7 cellular contexts compared by ENCODE assay signal in the genomic region with DNA sequence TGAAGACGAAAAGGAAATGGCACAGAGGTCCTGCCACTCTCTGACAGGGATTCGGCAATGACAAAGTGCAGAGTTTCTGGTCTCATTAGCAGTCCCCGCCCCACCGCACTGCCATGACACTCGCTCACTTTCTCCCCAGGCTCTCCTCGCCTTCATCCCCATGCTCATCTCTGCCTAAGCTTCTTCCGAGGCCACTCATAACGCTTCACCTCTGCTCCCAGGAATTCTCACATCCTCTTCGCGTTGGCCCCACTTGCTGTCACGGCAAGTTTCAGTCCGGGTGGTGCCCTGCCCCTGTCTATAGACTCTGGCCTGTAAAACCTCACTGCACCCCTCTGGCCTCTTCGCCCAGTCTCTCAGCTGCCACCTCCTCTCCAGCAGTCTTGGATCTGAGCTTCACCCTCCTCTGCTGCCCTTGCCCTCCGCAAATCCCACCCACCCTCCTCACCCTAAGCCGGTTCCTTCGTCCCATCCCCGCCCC. TPM values are rescaled to one million over a fixed set of nuclear protein-coding genes. Genes with fewer than 3 reads are reported as not detected.
DNase-seq lines count a peak whose midpoint lies in the region; ATAC-seq and TF ChIP-seq lines count a peak whose summit lies in the region.

No MANE protein-coding gene starts in this region.

- in situ Hi-C loops in GM13977 (cut with MboI; ENCODE audit: low pct_unique_long_range_greater_than_20kb, low sequenced_read_pairs, unreplicated experiment): no loop called here

- peaks cover 39% of the 10 kb centered on the region for H3K4me1 Mint-ChIP-seq in activated T-cell treated with anti-CD3 and anti-CD28 coated beads, Interleukin-2, amount 50 U/mL, for 24 hours (ENCODE audit: low read depth)
- peaks cover 22% of the 10 kb centered on the region for H3K4me1 Mint-ChIP-seq in neural progenitor cell

- peak overlapping the region; percentile 68 for H3K4me3 ChIP-seq in fibroblast of pulmonary artery (replicated peaks; ENCODE audit: low read depth, low read length)
- peak overlapping the region; percentile 88 for H3K4me3 ChIP-seq in neural progenitor cell

- ATAC-seq in HG02840 (IDR thresholded peaks at IDR 0.05; ENCODE audit: low FRiP score, unreplicated experiment): no peak

- TF ChIP-seq CTCF in GM13977 (IDR thresholded peaks at IDR 0.05; ENCODE audit: extremely low read depth, insufficient read depth, missing control alignments) (no peak), fibroblast of pulmonary artery (IDR thresholded peaks at IDR 0.05; ENCODE audit: low read length, missing control alignments) (no peak), neural progenitor cell (IDR thresholded peaks at IDR 0.05) (no peak)

- no peak overlapping the region for H3K27ac ChIP-seq in neural progenitor cell

- H3K9me3 Mint-ChIP-seq in activated T-cell treated with anti-CD3 and anti-CD28 coated beads, Interleukin-2, amount 50 U/mL, for 24 hours: no peaks in the 10 kb centered on the region
- no peaks in the 10 kb centered on the region for H3K9me3 Mint-ChIP-seq in neural progenitor cell

- no peaks in the 10 kb centered on the region for H3K27me3 Mint-ChIP-seq in activated T-cell treated with anti-CD3 and anti-CD28 coated beads, Interleukin-2, amount 50 U/mL, for 24 hours
- peaks cover 5% of the 10 kb centered on the region for H3K27me3 Mint-ChIP-seq in neural progenitor cell (ENCODE audit: insufficient read depth, low read depth)

- H3K79me2 ChIP-seq in neural progenitor cell (ENCODE audit: low read depth): peaks cover 23% of the 10 kb centered on the region

- no peaks in the 10 kb centered on the region for H3K36me3 ChIP-seq in neural progenitor cell

- H3F3A ChIP-seq in neural progenitor cell (ENCODE audit: low read depth): peaks cover 11% of the 10 kb centered on the region

- peaks cover 5% of the 10 kb centered on the region for H3K4me1 ChIP-seq in neural progenitor cell

- peak overlapping the region; percentile 20 for H3K9ac ChIP-seq in neural progenitor cell

- H3K4me2 ChIP-seq in neural progenitor cell: peak overlapping the region; percentile 94

- no peaks in the 10 kb centered on the region for H3K9me3 ChIP-seq in neural progenitor cell (ENCODE audit: low read depth)

- H2AFZ ChIP-seq in neural progenitor cell (replicated peaks): peak overlapping the region; percentile 35

- H4K20me1 ChIP-seq in neural progenitor cell (ENCODE audit: low read depth): peaks cover 11% of the 10 kb centered on the region

- no peaks in the 10 kb centered on the region for H3K27me3 ChIP-seq in neural progenitor cell

- DNase-seq in GM13977 (ENCODE audit: low spot score): peak; percentile 74
- DNase-seq in NCI-H146 treated with DMSO at 0.1 percent for 48 hours (lab: John Stamatoyannopoulos, UW; ENCODE audit: unreplicated experiment): peak; percentile 46
- DNase-seq in activated T-cell treated with anti-CD3 and anti-CD28 coated beads, Interleukin-2, amount 50 U/mL, for 24 hours: peak; percentile 71
- DNase-seq in fibroblast of pulmonary artery (ENCODE audit: low read depth): no peak
- peak; percentile 54 for DNase-seq in neural progenitor cell (ENCODE audit: low spot score)
- DNase-seq in NCI-H1092 treated with DMSO at 0.1 percent for 48 hours (lab: John Stamatoyannopoulos, UW): no peak

- peak overlapping the region; percentile 96 for H3K27ac Mint-ChIP-seq in activated T-cell treated with anti-CD3 and anti-CD28 coated beads, Interleukin-2, amount 50 U/mL, for 24 hours
- H3K27ac Mint-ChIP-seq in neural progenitor cell: no peak overlapping the region

- peaks cover 20% of the 10 kb centered on the region for H3K36me3 Mint-ChIP-seq in activated T-cell treated with anti-CD3 and anti-CD28 coated beads, Interleukin-2, amount 50 U/mL, for 24 hours (ENCODE audit: low read depth)
- peaks cover 3% of the 10 kb centered on the region for H3K36me3 Mint-ChIP-seq in neural progenitor cell

- peak overlapping the region; percentile 89 for H3K4me3 Mint-ChIP-seq in activated T-cell treated with anti-CD3 and anti-CD28 coated beads, Interleukin-2, amount 50 U/mL, for 24 hours
- peak overlapping the region; percentile 95 for H3K4me3 Mint-ChIP-seq in neural progenitor cell

RNA-seq across cellular contexts. Expression of gene RUBCN, which starts 0.7 kb away (rescaled TPM):
- 6.4 and 22.1 TPM in 2 replicates for total RNA-seq in neural progenitor cell (ENCODE audit: low replicate concordance)

RNA-seq across cellular contexts. Expression of gene FYTTD1, which starts 13.6 kb away (rescaled TPM):
- total RNA-seq in neural progenitor cell (ENCODE audit: low replicate concordance): 38.4 and 104 TPM in 2 replicates

RNA-seq across cellular contexts. Expression of gene LRCH3, which starts 55.0 kb away (rescaled TPM):
- 45.9 and 56.2 TPM in 2 replicates for total RNA-seq in neural progenitor cell (ENCODE audit: low replicate concordance)

Comparison
In these comparisons a context has a peak if more than half of its experiments do, and no peak if none do; other contexts are left out.
1. DNase-seq: peak in GM13977 (single experiment), NCI-H146 treated with DMSO at 0.1 percent for 48 hours (single experiment), activated T-cell treated with anti-CD3 and anti-CD28 coated beads, Interleukin-2, amount 50 U/mL, for 24 hours (single experiment) and neural progenitor cell (single experiment); none in fibroblast of pulmonary artery (single experiment) and NCI-H1092 treated with DMSO at 0.1 percent for 48 hours (single experiment).